In the genomic region with DNA sequence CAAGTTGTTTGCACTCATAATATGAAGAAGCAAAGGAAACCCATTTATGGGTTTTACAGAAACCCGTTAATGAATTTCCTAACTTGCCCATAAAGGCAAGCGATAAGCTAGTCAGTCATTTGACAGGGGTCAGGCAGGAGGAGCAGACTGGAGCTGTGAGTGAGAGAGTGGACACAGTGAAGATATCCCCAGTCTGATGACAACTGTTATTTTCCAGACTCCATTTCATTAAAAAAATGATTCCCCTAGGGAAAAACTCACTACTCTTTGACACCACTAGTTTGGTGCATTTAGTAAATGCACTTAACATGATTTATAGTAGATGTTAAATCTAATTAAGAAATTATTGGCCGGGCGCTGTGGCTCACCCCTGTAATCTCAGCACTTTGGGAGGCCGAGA, we compare ENCODE assay signal across 33 cellular contexts.
"Had no signal": no experiment of that assay in that cellular context is flagged by ENCODE, and none has a peak within 500 bp of the region (broad histone marks: within the 10 kb centered on the region; RNA-seq: fewer than 3 reads in every experiment).

No MANE protein-coding gene starts in this region.

- ATAC-seq: activated CD4-positive, CD25-positive, alpha-beta regulatory T cell treated with anti-CD3 and anti-CD28 coated beads, Interleukin-2, amount 50 U/mL, for 24 hours; body of pancreas; left ventricle myocardium superior; sciatic nerve; stimulated activated naive CD8-positive, alpha-beta T cell treated with anti-CD3 and anti-CD28 coated beads, Interleukin-15, Interleukin-2, amounts not matched to agents 100 U/mL and 50 U/mL, for 24 hours had no signal

- H3K36me3 ChIP-seq: adrenal gland, colonic mucosa, esophagus squamous epithelium, neutrophil, prostate gland, thoracic aorta, upper lobe of left lung, WERI-Rb-1 had no signal

- H3K27ac ChIP-seq: body of pancreas, epithelial cell of prostate, esophagus squamous epithelium, neutrophil, skin epidermis, thoracic aorta, upper lobe of left lung, WERI-Rb-1 had no signal

- H3K9me3 ChIP-seq: adrenal gland, body of pancreas, colonic mucosa, esophagus squamous epithelium, neutrophil, prostate gland, thoracic aorta, upper lobe of left lung had no signal

- FAIRE-seq: endometrium, frontal cortex, islet of Langerhans, TTC549 had no signal

- DNase-seq: activated CD4-positive, alpha-beta T cell treated with anti-CD3 and anti-CD28 coated beads for 48 hours; activated CD4-positive, alpha-beta T cell treated with anti-CD3 and anti-CD28 coated beads, Interleukin-2, amount 50 U/mL, for 48 hours; activated CD8-positive, alpha-beta memory T cell treated with anti-CD3 and anti-CD28 coated beads for 24 hours; activated effector memory CD4-positive, alpha-beta T cell treated with anti-CD3 and anti-CD28 coated beads, Interleukin-2, amount 50 U/mL, for 16 hours; activated naive CD4-positive, alpha-beta T cell treated with anti-CD3 and anti-CD28 coated beads for 36 hours; activated naive CD8-positive, alpha-beta T cell treated with anti-CD3 and anti-CD28 coated beads for 36 hours; adrenal gland; aorta; body of pancreas; cerebellar nuclear complex; colonic mucosa; effector CD8-positive, alpha-beta T cell; esophagus squamous epithelium; left ventricle myocardium superior; nephron progenitor cell; retina; stimulated activated CD4-positive, alpha-beta T cell treated with anti-CD3 and anti-CD28 coated beads, Interleukin-12 subunit alpha, Interleukin-12 subunit beta, amount 100 ng/mL, for 4 hours; stimulated activated CD4-positive, alpha-beta T cell treated with anti-CD3 and anti-CD28 coated beads, Interleukin-4, amount 100 ng/mL, for 1 hour; stimulated activated naive CD8-positive, alpha-beta T cell treated with anti-CD3 and anti-CD28 coated beads, Interleukin-15, Interleukin-2, amounts not matched to agents 100 U/mL and 50 U/mL, for 24 hours; T-helper 9 cell; upper lobe of left lung; WERI-Rb-1 had no signal

- H3K4me1 ChIP-seq: body of pancreas, colonic mucosa, esophagus squamous epithelium, prostate gland had no signal

- H3K27me3 ChIP-seq: adrenal gland, body of pancreas, colonic mucosa, esophagus squamous epithelium, neutrophil, upper lobe of left lung had no signal

- H3K4me3 ChIP-seq: adrenal gland, body of pancreas, colonic mucosa, esophagus squamous epithelium, prostate gland, skin epidermis, thoracic aorta, upper lobe of left lung had no signal
